26 cellular contexts compared by ENCODE assay signal in the genomic region with DNA sequence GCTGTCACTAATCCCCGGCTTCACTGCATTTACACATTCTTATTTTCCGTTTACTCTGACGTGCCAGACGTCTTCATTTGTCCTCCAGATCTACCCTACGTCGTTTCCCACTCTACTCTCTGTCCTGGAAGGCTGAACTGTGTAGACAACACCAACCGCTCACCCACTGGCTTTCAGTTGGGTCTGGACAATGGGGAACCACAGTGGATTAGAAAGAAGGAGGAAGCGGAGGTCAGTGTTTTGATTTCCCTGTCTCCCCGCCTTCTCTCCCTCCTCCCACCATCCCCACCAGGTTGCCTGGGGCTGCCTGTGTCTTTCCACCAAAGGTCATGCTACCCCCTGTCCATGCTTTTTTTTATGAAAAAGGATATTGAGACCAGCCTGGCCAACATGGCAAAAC. TPM values are rescaled to one million over a fixed set of nuclear protein-coding genes. Genes with fewer than 3 reads are reported as not detected.
"Had no signal": no experiment of that assay in that cellular context is flagged by ENCODE, and none has a peak within 500 bp of the region (broad histone marks: within the 10 kb centered on the region; RNA-seq: fewer than 3 reads in every experiment).

No MANE protein-coding gene starts in this region.

- H3K27ac ChIP-seq: ascending aorta, body of pancreas, KMS-11, SK-N-MC, WERI-Rb-1 had no signal

- H3K4me2 ChIP-seq: KMS-11 had no signal

- H3K27me3 ChIP-seq: ascending aorta, body of pancreas had no signal

- H3K4me3 Mint-ChIP-seq: activated CD8-positive, alpha-beta T cell treated with anti-CD3 and anti-CD28 coated beads for 36 hours; activated naive CD8-positive, alpha-beta T cell treated with anti-CD3 and anti-CD28 coated beads, Interleukin-2, amount 50 U/mL, for 24 hours; activated T-cell treated with anti-CD3 and anti-CD28 coated beads, Interleukin-2, amount 50 U/mL, for 24 hours; central memory CD8-positive, alpha-beta T cell had no signal

- H3K4me3 ChIP-seq: ascending aorta, body of pancreas, SK-N-MC had no signal

- H3K9me3 Mint-ChIP-seq: activated CD8-positive, alpha-beta T cell treated with anti-CD3 and anti-CD28 coated beads for 36 hours; activated T-cell treated with anti-CD3 and anti-CD28 coated beads, Interleukin-2, amount 50 U/mL, for 24 hours; central memory CD8-positive, alpha-beta T cell had no signal

- H3K36me3 ChIP-seq: ascending aorta, WERI-Rb-1 had no signal

- H3K4me1 ChIP-seq: ascending aorta had no signal

- ATAC-seq: activated CD4-positive, CD25-positive, alpha-beta regulatory T cell treated with anti-CD3 and anti-CD28 coated beads, Interleukin-2, amount 50 U/mL, for 24 hours; activated CD8-positive, alpha-beta T cell treated with anti-CD3 and anti-CD28 coated beads for 36 hours; activated naive CD4-positive, alpha-beta T cell treated with anti-CD3 and anti-CD28 coated beads, Interleukin-2, amount 50 U/mL, for 72 hours; activated naive CD8-positive, alpha-beta T cell treated with anti-CD3 and anti-CD28 coated beads, Interleukin-2, amount 50 U/mL, for 24 hours; body of pancreas had no signal

- H3K9ac ChIP-seq: KMS-11 had no signal

- H3K4me1 Mint-ChIP-seq: activated naive CD8-positive, alpha-beta T cell treated with anti-CD3 and anti-CD28 coated beads, Interleukin-2, amount 50 U/mL, for 24 hours; central memory CD8-positive, alpha-beta T cell had no signal

- DNase-seq: activated CD4-positive, alpha-beta T cell treated with anti-CD3 and anti-CD28 coated beads for 4 hours; activated CD8-positive, alpha-beta T cell treated with anti-CD3 and anti-CD28 coated beads for 36 hours; activated effector memory CD4-positive, alpha-beta T cell treated with anti-CD3 and anti-CD28 coated beads, Interleukin-2, amount 50 U/mL, for 16 hours; activated naive CD4-positive, alpha-beta T cell treated with Interleukin-2 at 50 U/mL for 16 hours; activated naive CD8-positive, alpha-beta T cell treated with anti-CD3 and anti-CD28 coated beads, Interleukin-2, amount 50 U/mL, for 24 hours; activated T-cell treated with anti-CD3 and anti-CD28 coated beads, Interleukin-2, amount 50 U/mL, for 24 hours; amniotic stem cell; body of pancreas; NCI-H1092 treated with DMSO at 0.1 percent for 48 hours; NCI-H1417 treated with DMSO at 0.1 percent for 48 hours; NCI-H1694; NCI-H2029; NCI-H2107; NCI-H345; NCI-H510A; NCI-H526 treated with DMSO at 0.1 percent for 48 hours; NCI-H82; T-helper 1 cell; WERI-Rb-1 had no signal

- H3K9me3 ChIP-seq: ascending aorta, body of pancreas had no signal

- H3K36me3 Mint-ChIP-seq: activated naive CD4-positive, alpha-beta T cell treated with anti-CD3 and anti-CD28 coated beads, Interleukin-2, amount 50 U/mL, for 72 hours had no signal

- H3K27ac Mint-ChIP-seq: activated CD8-positive, alpha-beta T cell treated with anti-CD3 and anti-CD28 coated beads for 36 hours; activated naive CD4-positive, alpha-beta T cell treated with anti-CD3 and anti-CD28 coated beads, Interleukin-2, amount 50 U/mL, for 72 hours; activated naive CD8-positive, alpha-beta T cell treated with anti-CD3 and anti-CD28 coated beads, Interleukin-2, amount 50 U/mL, for 24 hours; activated T-cell treated with anti-CD3 and anti-CD28 coated beads, Interleukin-2, amount 50 U/mL, for 24 hours had no signal

RNA-seq across cellular contexts. Expression of a gene that starts 14.0 kb away (rescaled TPM):
- total RNA-seq: OCI-LY7 had no signal
